ENCODE assay signal across 11 cellular contexts in the genomic region with DNA sequence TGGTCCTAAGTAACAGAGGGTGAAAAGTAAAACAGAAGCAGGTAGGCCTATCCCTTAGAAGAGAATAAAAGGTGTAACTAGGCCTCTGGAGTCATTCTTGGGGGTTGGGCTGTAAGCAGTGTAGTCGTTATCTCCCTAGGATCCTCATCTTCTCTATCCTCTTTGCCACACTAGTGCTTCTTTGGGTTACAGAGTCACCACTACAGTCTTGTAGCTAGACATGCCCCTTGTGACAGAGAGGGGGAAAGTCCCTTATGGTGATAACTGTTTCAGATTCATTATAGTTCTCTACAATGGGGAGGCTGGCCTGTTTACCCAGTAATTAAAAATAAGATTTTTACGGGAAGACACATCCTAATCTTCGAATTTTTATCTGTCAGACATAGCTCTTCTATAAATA. TPM values are rescaled to one million over a fixed set of nuclear protein-coding genes. Genes with fewer than 3 reads are reported as not detected.
A peak's percentile ranks its signal among the peaks of the same experiment; 100 is the strongest.
DNase-seq lines count a peak whose midpoint lies in the region; ATAC-seq and TF ChIP-seq lines count a peak whose summit lies in the region.
"Had no signal": no experiment of that assay in that cellular context is flagged by ENCODE, and none has a peak within 500 bp of the region (broad histone marks: within the 10 kb centered on the region; RNA-seq: fewer than 3 reads in every experiment).

No MANE protein-coding gene starts in this region.

- peaks cover 4% of the 10 kb centered on the region for H3K4me1 Mint-ChIP-seq in T-helper 17 cell

- no peak for TF ChIP-seq CTCF in GM12865 (IDR thresholded peaks at IDR 0.05; ENCODE audit: insufficient read depth, low read depth, low read length, missing control alignments)

- peaks cover 2% of the 10 kb centered on the region for H3K36me3 Mint-ChIP-seq in T-helper 17 cell (ENCODE audit: low read depth)

- ATAC-seq in GM19025 (IDR thresholded peaks at IDR 0.05; ENCODE audit: low read depth, unreplicated experiment) = peak; percentile 94
- ATAC-seq in HG02798 (IDR thresholded peaks at IDR 0.05; ENCODE audit: poor library complexity, unreplicated experiment) = peak; percentile 96
- ATAC-seq in T-helper 17 cell = peak; percentile 74
- ATAC-seq: heart right ventricle had no signal

- peak overlapping the region; percentile 89 for H3K27ac Mint-ChIP-seq in T-helper 17 cell

- no peaks in the 10 kb centered on the region for H3K9me3 ChIP-seq in T-helper 17 cell (ENCODE audit: control insufficient read depth, low read length, poor library complexity, severe bottlenecking)
- H3K9me3 ChIP-seq: BLaER1 treated with 17β-estradiol and CSF1 and Interleukin-3, amounts not matched to agents 10 nM and 100 nM; heart right ventricle had no signal

- DNase-seq in GM12865 (ENCODE audit: low read depth) (peak; percentile 44), T-helper 17 cell (no peak), midbrain (lab: John Stamatoyannopoulos, UW) (no peak), KG1 (lab: John Stamatoyannopoulos, UW) (no peak), NCI-H1105 (lab: John Stamatoyannopoulos, UW) (no peak)
- DNase-seq in NK-92 treated with Interleukin-12 subunit alpha and Interleukin-12 subunit beta, amount 100 ng/mL, for 24 hours (lab: John Stamatoyannopoulos, UW) = no peak
- DNase-seq: activated effector memory CD4-positive, alpha-beta T cell treated with anti-CD3 and anti-CD28 coated beads, Interleukin-2, amount 50 U/mL, for 16 hours; heart right ventricle had no signal

- no peaks in the 10 kb centered on the region for H3K27me3 Mint-ChIP-seq in T-helper 17 cell

- H3K4me3 ChIP-seq in GM12865 (ENCODE audit: low read depth, low read length) = no peak overlapping the region
- H3K4me3 ChIP-seq: BLaER1 treated with 17β-estradiol and CSF1 and Interleukin-3, amounts not matched to agents 10 nM and 100 nM; heart right ventricle had no signal

- H3K4me3 Mint-ChIP-seq in T-helper 17 cell = no peak overlapping the region

RNA-seq across cellular contexts. Expression of gene SRP54, which starts 16.4 kb away (rescaled TPM):
- 10 to 100 TPM; 35.0 to 37.9 TPM for total RNA-seq in T-helper 17 cell
